In genomic region chr2:73987109-73987947, GRCh38 we compare ENCODE assay signal across 8 cellular contexts. TPM values are rescaled to one million over a fixed set of nuclear protein-coding genes. Genes with fewer than 3 reads are reported as not detected.
DNase-seq lines count a peak whose midpoint lies in the region; ATAC-seq lines count a peak whose summit lies in the region.

No MANE protein-coding gene starts in this region.

- H3K4me3 Mint-ChIP-seq in activated CD4-positive, alpha-beta T cell treated with anti-CD3 and anti-CD28 coated beads, Interleukin-2, amount 10 ng/mL, durations not matched to agents 24 days and 14 days: peak overlapping the region; percentile 87

- H3K4me2 ChIP-seq in neuronal stem cell (ENCODE audit: insufficient read depth, low read length, poor library complexity, severe bottlenecking): no peak overlapping the region

- 33 to 34% methylated on average over 24 of the region's 24 CpGs for WGBS in esophagus, 2 donors
- WGBS in neuronal stem cell (ENCODE audit: extremely low coverage in 2 of 2, insufficient read length in 2 of 2, insufficient replicate concordance in 1 of 2), 2 donors: no CpG with 5 or more reads among the region's 24 CpGs

- ATAC-seq in GM18873 (IDR thresholded peaks at IDR 0.05; ENCODE audit: low FRiP score, unreplicated experiment): no peak
- ATAC-seq in HG02938 (IDR thresholded peaks at IDR 0.05; ENCODE audit: unreplicated experiment): no peak

- H2AFZ ChIP-seq in neuronal stem cell (ENCODE audit: low read length): no peak overlapping the region

- H3K36me3 ChIP-seq in esophagus (ENCODE audit: control insufficient read depth in 2 of 2, insufficient read depth in 2 of 2, low read length in 1 of 2) (peaks cover 0 to 4% of the 10 kb centered on the region in 2 donors), neuronal stem cell (replicated peaks in 1 of 2; ENCODE audit: control insufficient read depth in 2 of 2, insufficient read depth in 2 of 2, low read length in 2 of 2) (peaks cover 7 to 56% of the 10 kb centered on the region in 2 donors)

- peaks cover 55% of the 10 kb centered on the region for H3K36me3 Mint-ChIP-seq in activated CD4-positive, alpha-beta T cell treated with anti-CD3 and anti-CD28 coated beads, Interleukin-2, amount 10 ng/mL, durations not matched to agents 24 days and 14 days (ENCODE audit: low read depth)

- H3K18ac ChIP-seq in neuronal stem cell (ENCODE audit: low read length): peak overlapping the region; percentile 55

- H2BK120ac ChIP-seq in neuronal stem cell (ENCODE audit: low read depth, low read length): peak overlapping the region; percentile 19

- no peaks in the 10 kb centered on the region for H3K27me3 ChIP-seq in esophagus (ENCODE audit: control insufficient read depth in 1 of 2, insufficient read depth in 2 of 2, low read length in 2 of 2)
- H3K27me3 ChIP-seq in neuronal stem cell (ENCODE audit: control insufficient read depth in 3 of 3, insufficient read depth in 3 of 3, low read depth in 1 of 3, low read length in 3 of 3): peaks cover 0 to 17% (median 3%) of the 10 kb centered on the region in 3 experiments

- H3K27me3 Mint-ChIP-seq in activated CD4-positive, alpha-beta T cell treated with anti-CD3 and anti-CD28 coated beads, Interleukin-2, amount 10 ng/mL, durations not matched to agents 24 days and 14 days: peaks cover 6% of the 10 kb centered on the region

- H4K8ac ChIP-seq in neuronal stem cell (ENCODE audit: low read depth, low read length): no peak overlapping the region

- no peaks in the 10 kb centered on the region for H3K9me3 ChIP-seq in esophagus (ENCODE audit: control insufficient read depth in 2 of 2, insufficient read depth in 1 of 2, low read depth in 1 of 2, low read length in 1 of 2)
- no peaks in the 10 kb centered on the region for H3K9me3 ChIP-seq in neuronal stem cell (replicated peaks in 1 of 2; ENCODE audit: control insufficient read depth in 2 of 2, insufficient read depth in 1 of 2, low read depth in 1 of 2, low read length in 2 of 2)

- peaks cover 61% of the 10 kb centered on the region for H3K4me1 Mint-ChIP-seq in activated CD4-positive, alpha-beta T cell treated with anti-CD3 and anti-CD28 coated beads, Interleukin-2, amount 10 ng/mL, durations not matched to agents 24 days and 14 days

- no peak overlapping the region for H4K91ac ChIP-seq in neuronal stem cell (ENCODE audit: low read depth, low read length, poor library complexity)

- no peak overlapping the region for H2BK15ac ChIP-seq in neuronal stem cell (ENCODE audit: low read length)

- DNase-seq in activated gamma-delta T cell treated with Interleukin-2 at 50 U/mL for 16 hours (peak; percentile 40), activated gamma-delta T cell (lab: John Stamatoyannopoulos, UW) (no peak), neuronal stem cell (ENCODE audit: low spot score) (no peak), NCI-H1092 treated with DMSO at 0.1 percent for 48 hours (lab: John Stamatoyannopoulos, UW) (no peak)
- peak; percentile 81 for DNase-seq in activated CD4-positive, alpha-beta T cell treated with anti-CD3 and anti-CD28 coated beads, Interleukin-2, amount 10 ng/mL, durations not matched to agents 24 days and 14 days

- H2BK12ac ChIP-seq in neuronal stem cell (ENCODE audit: low read length): no peak overlapping the region

- no peak overlapping the region for H3K9ac ChIP-seq in neuronal stem cell (ENCODE audit: low read depth, low read length, poor library complexity)

- intact Hi-C loops in activated CD4-positive, alpha-beta T cell treated with anti-CD3 and anti-CD28 coated beads, Interleukin-2, amount 10 ng/mL, durations not matched to agents 24 days and 14 days (cut with micrococcal nuclease): loop anchor here (2.0 to 5.0 kb wide), 4 partner anchors 40 to 159 kb away; partner anchors contain the start of genes BOLA3 and STAMBP

- H3K23ac ChIP-seq in neuronal stem cell (ENCODE audit: low read depth, low read length, poor library complexity): peak overlapping the region; percentile 32

- peaks cover 15 to 34% of the 10 kb centered on the region in 2 donors for H3K4me1 ChIP-seq in esophagus (ENCODE audit: control insufficient read depth in 2 of 2, insufficient read depth in 2 of 2, low read length in 1 of 2)
- H3K4me1 ChIP-seq in neuronal stem cell (ENCODE audit: control insufficient read depth in 2 of 2, insufficient read depth in 1 of 2, low read depth in 1 of 2, low read length in 2 of 2): peaks cover 28 to 34% of the 10 kb centered on the region in 2 donors

- H3K79me1 ChIP-seq in neuronal stem cell (ENCODE audit: low read depth, low read length): peaks cover 5% of the 10 kb centered on the region

- H3K9me3 Mint-ChIP-seq in activated CD4-positive, alpha-beta T cell treated with anti-CD3 and anti-CD28 coated beads, Interleukin-2, amount 10 ng/mL, durations not matched to agents 24 days and 14 days: peaks cover 8% of the 10 kb centered on the region

- no peak overlapping the region for H3K4ac ChIP-seq in neuronal stem cell (ENCODE audit: low read length)

- H3K4me3 ChIP-seq in esophagus (ENCODE audit: low read depth in 1 of 2, low read length in 2 of 2): peak overlapping the region; percentile 41 to 90
- H3K4me3 ChIP-seq in neuronal stem cell (ENCODE audit: low read length in 2 of 2): peak overlapping the region in 1 of 2 donors; percentile 26

- peak overlapping the region; percentile 31 for H2AK5ac ChIP-seq in neuronal stem cell (ENCODE audit: low read depth, low read length)

- H3K27ac Mint-ChIP-seq in activated CD4-positive, alpha-beta T cell treated with anti-CD3 and anti-CD28 coated beads, Interleukin-2, amount 10 ng/mL, durations not matched to agents 24 days and 14 days: peak overlapping the region; percentile 88

- no peak overlapping the region for H3K14ac ChIP-seq in neuronal stem cell (ENCODE audit: low read length)

- H3K27ac ChIP-seq in esophagus (ENCODE audit: low read depth in 2 of 2, low read length in 1 of 2) (peak overlapping the region; percentile 40 to 72), neuronal stem cell (replicated peaks; ENCODE audit: low read length) (no peak overlapping the region)

- H2BK5ac ChIP-seq in neuronal stem cell (ENCODE audit: low read length): no peak overlapping the region

RNA-seq across cellular contexts. Expression of gene TET3, which starts 2.6 kb away (rescaled TPM):
- 20.7 and 22.0 TPM in 2 replicates for total RNA-seq in activated CD4-positive, alpha-beta T cell treated with anti-CD3 and anti-CD28 coated beads, Interleukin-2, amount 10 ng/mL, durations not matched to agents 24 days and 14 days
- 1 to 10 TPM; 4.5 to 6.7 TPM for polyA plus RNA-seq in esophagus
- polyA plus RNA-seq in neuronal stem cell (2013, experiment 1 of 2): 5.1 TPM
- 5.4 TPM for polyA plus RNA-seq in neuronal stem cell (2013, experiment 2 of 2)

Comparison
In these comparisons a context has a peak if more than half of its experiments do, and no peak if none do; other contexts are left out.
1. DNase-seq: peak in activated gamma-delta T cell treated with Interleukin-2 at 50 U/mL for 16 hours (single experiment) and activated CD4-positive, alpha-beta T cell treated with anti-CD3 and anti-CD28 coated beads, Interleukin-2, amount 10 ng/mL, durations not matched to agents 24 days and 14 days (single experiment); none in activated gamma-delta T cell (single experiment), neuronal stem cell (single experiment) and NCI-H1092 treated with DMSO at 0.1 percent for 48 hours (single experiment).